1 cellular context compared by ENCODE assay signal in genomic region chr1:92004129-92004528, GRCh38.
TF ChIP-seq lines count a peak whose summit lies in the region.

No MANE protein-coding gene starts in this region.

TF ChIP-seq in HepG2, 621 proteins besides CTCF, POLR2A, EP300 and RAD21:
- TF ChIP-seq CREB3 (CRISPR knock-in tag; IDR thresholded peaks at IDR 0.05) (no peak), MAFK (conservative IDR thresholded peaks at IDR 0.05 in 1 of 2, IDR thresholded peaks at IDR 0.05 in 1 of 2; ENCODE audit: low read length in 2 of 2) (peak; percentile 30 to 66; a peak in 3 of 4 replicates), MAFF (IDR thresholded peaks at IDR 0.05; ENCODE audit: low read depth, low read length) (peak; percentile 23; the same call in 1 of the 2 replicates)
